Comparison of ENCODE assay signal across 8 cellular contexts in the genomic region with DNA sequence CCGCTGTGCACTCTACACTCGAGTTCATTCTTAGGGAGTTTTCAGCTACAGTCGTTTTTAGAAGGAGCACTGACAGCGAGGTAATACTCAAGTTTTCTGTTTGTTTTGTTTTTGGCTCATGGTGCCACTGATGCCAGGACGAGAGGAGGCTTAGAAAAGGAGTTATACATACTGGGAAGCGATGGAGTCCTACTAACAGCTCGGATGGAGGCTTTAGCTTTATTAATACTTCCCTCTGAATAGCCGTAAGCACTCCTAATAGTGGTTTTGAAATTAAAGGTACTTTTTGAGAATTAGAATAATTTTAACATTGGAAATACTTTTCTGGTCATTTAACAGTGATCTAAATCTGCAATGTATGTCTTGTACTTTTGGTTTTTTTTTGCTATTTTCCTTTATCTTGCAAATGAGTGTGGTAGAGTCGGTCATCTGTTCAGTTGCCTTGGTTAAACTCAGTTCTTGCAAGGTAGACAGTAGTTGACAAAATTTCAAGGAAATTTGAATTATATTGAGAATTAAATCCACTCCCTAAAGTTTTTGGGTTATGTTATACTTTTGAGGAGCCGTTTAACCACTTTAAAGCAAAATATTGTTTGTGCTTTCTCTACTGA. TPM values are rescaled to one million over a fixed set of nuclear protein-coding genes. Genes with fewer than 3 reads are reported as not detected.
A peak's percentile ranks its signal among the peaks of the same experiment; 100 is the strongest.
DNase-seq lines count a peak whose midpoint lies in the region; ATAC-seq and TF ChIP-seq lines count a peak whose summit lies in the region.

No MANE protein-coding gene starts in this region.

- TSS peak; percentile 56 for BruUV-seq in mammary epithelial cell (replicated peaks; lab: Mats Ljungman, UMichigan)

- in situ Hi-C loops in mammary epithelial cell (cut with MboI; ENCODE audit: low sequenced_read_pairs in 2 of 2): no loop called here

- peak overlapping the region; percentile 34 for H3K56ac ChIP-seq in mesendoderm (ENCODE audit: low read length)

- DNase-seq in right atrium auricular region (ENCODE audit: low spot score): no peak
- no peak for DNase-seq in left ventricle myocardium superior
- no peak for DNase-seq in mammary epithelial cell
- no peak for DNase-seq in mesendoderm
- DNase-seq in NCI-H1048 (lab: John Stamatoyannopoulos, UW): no peak
- DNase-seq in UCSD-AML1 (lab: John Stamatoyannopoulos, UW; ENCODE audit: unreplicated experiment): no peak
- DNase-seq in globus pallidus (ENCODE audit: low spot score): no peak

- H2AK5ac ChIP-seq in mesendoderm (ENCODE audit: low read length): no peak overlapping the region

- peaks cover 0 to 46% of the 10 kb centered on the region in 2 donors for H3K4me1 ChIP-seq in right atrium auricular region
- H3K4me1 ChIP-seq in mammary epithelial cell (ENCODE audit: insufficient read depth, low read length): no peaks in the 10 kb centered on the region
- H3K4me1 ChIP-seq in mesendoderm (ENCODE audit: control insufficient read depth, low read depth, low read length): no peaks in the 10 kb centered on the region

- H3K36me3 ChIP-seq in right atrium auricular region (no peaks in the 10 kb centered on the region), mammary epithelial cell (ENCODE audit: insufficient read depth, low read length) (no peaks in the 10 kb centered on the region), mesendoderm (ENCODE audit: control insufficient read depth, insufficient read depth, low read length) (no peaks in the 10 kb centered on the region)

- peak overlapping the region; percentile 99 for H3K27ac ChIP-seq in right atrium auricular region
- peak overlapping the region; percentile 88 for H3K27ac ChIP-seq in mammary epithelial cell (ENCODE audit: insufficient read depth, low read depth, low read length)
- peak overlapping the region; percentile 67 for H3K27ac ChIP-seq in mesendoderm (ENCODE audit: low read depth, low read length)

- H3K79me1 ChIP-seq in mesendoderm (ENCODE audit: low read length): peaks cover 2% of the 10 kb centered on the region

- under 1% methylated on average over 10 of the region's 10 CpGs for WGBS in mammary epithelial cell (ENCODE audit: low coverage, missing lambda C conversion rate)
- WGBS in mesendoderm (ENCODE audit: extremely low coverage, insufficient coverage, low lambda C conversion rate): no CpG with 5 or more reads among the region's 10 CpGs

- H3K4me2 ChIP-seq in mammary epithelial cell (ENCODE audit: insufficient read depth, low read depth, low read length) (peak overlapping the region; percentile 80), mesendoderm (ENCODE audit: low read length) (peak overlapping the region; percentile 63)

- ATAC-seq in left ventricle myocardium superior (no peak), HG02870 (IDR thresholded peaks at IDR 0.05; ENCODE audit: unreplicated experiment) (no peak)

- H3K4me3 ChIP-seq in right atrium auricular region (peak overlapping the region; percentile 95 to 97), mammary epithelial cell (replicated peaks in 1 of 3; ENCODE audit: insufficient read depth in 1 of 3, low read depth in 2 of 3, low read length in 3 of 3) (peak overlapping the region; percentile 78 to 86 (median 82)), mesendoderm (ENCODE audit: low read length) (peak overlapping the region; percentile 46)

- H4K5ac ChIP-seq in mesendoderm (ENCODE audit: low read length): no peak overlapping the region

- H3K23ac ChIP-seq in mesendoderm (ENCODE audit: low read length): no peak overlapping the region

- H4K8ac ChIP-seq in mesendoderm (ENCODE audit: low read depth, low read length): no peak overlapping the region

- H3K27me3 ChIP-seq in right atrium auricular region (no peaks in the 10 kb centered on the region), mammary epithelial cell (ENCODE audit: insufficient read depth, low read length) (no peaks in the 10 kb centered on the region), mesendoderm (ENCODE audit: insufficient read depth, low read length, poor library complexity) (no peaks in the 10 kb centered on the region)

- H3K18ac ChIP-seq in mesendoderm (ENCODE audit: low read length): no peak overlapping the region

- intact Hi-C loops in left ventricle myocardium superior (cut with micrococcal nuclease) (no loop called here), mammary epithelial cell (cut with micrococcal nuclease) (no loop called here)

- CTCF ChIA-PET in mammary epithelial cell (lab: Charles Lee; ENCODE audit: low non-redundant PET): no interaction called here

- H3K79me2 ChIP-seq in mammary epithelial cell (ENCODE audit: insufficient read depth, low read length) (peaks cover 45% of the 10 kb centered on the region), mesendoderm (ENCODE audit: control insufficient read depth, insufficient read depth, low read length) (peaks cover 8% of the 10 kb centered on the region)

- H2BK15ac ChIP-seq in mesendoderm (replicated peaks; ENCODE audit: low read depth): no peak overlapping the region

- H2BK5ac ChIP-seq in mesendoderm (ENCODE audit: low read length): no peak overlapping the region

- no peak overlapping the region for H3K4ac ChIP-seq in mesendoderm (ENCODE audit: low read depth, low read length)

- H3K9me3 ChIP-seq in right atrium auricular region (no peaks in the 10 kb centered on the region), mammary epithelial cell (replicated peaks; ENCODE audit: insufficient read depth, low read length) (no peaks in the 10 kb centered on the region)

- peak overlapping the region; percentile 93 for H3K9ac ChIP-seq in mammary epithelial cell (ENCODE audit: insufficient read depth, low read length)
- H3K9ac ChIP-seq in mesendoderm (ENCODE audit: low read length): peak overlapping the region; percentile 75

- H2AFZ ChIP-seq in mammary epithelial cell (ENCODE audit: low read depth, low read length): peak overlapping the region; percentile 57

- dilution Hi-C loops in mammary epithelial cell (cut with HindIII; ENCODE audit: low sequenced_read_pairs): no loop called here

- no peak overlapping the region for H2BK120ac ChIP-seq in mesendoderm (ENCODE audit: low read depth, low read length)

- TF ChIP-seq CTCF in right atrium auricular region (IDR thresholded peaks at IDR 0.05): no peak
- TF ChIP-seq CTCF in mammary epithelial cell (conservative IDR thresholded peaks at IDR 0.05 in 1 of 2, IDR thresholded peaks at IDR 0.05 in 1 of 2; ENCODE audit: extremely low read depth in 1 of 2, insufficient read depth in 1 of 2, low read depth in 1 of 2, low read length in 2 of 2): no peak

- H4K20me1 ChIP-seq in mammary epithelial cell (ENCODE audit: insufficient read depth, low read length): no peaks in the 10 kb centered on the region

RNA-seq across cellular contexts. Expression of a gene that starts 1.4 kb away (rescaled TPM):
- 10 to 100 TPM; 51.8 to 69.8 TPM for total RNA-seq in right atrium auricular region
- 81.4 TPM for total RNA-seq in left ventricle myocardium superior
- 10 to 100 TPM; 23.6 to 52.3 TPM for total RNA-seq in mammary epithelial cell
- polyA plus RNA-seq in mammary epithelial cell: 18.0 TPM
- polyA minus RNA-seq in mammary epithelial cell: 25.1 TPM
- polyA plus RNA-seq in mesendoderm (2013, experiment 1 of 2): 8.8 TPM
- 9.2 TPM for polyA plus RNA-seq in mesendoderm (2013, experiment 2 of 2)

Comparison
In these comparisons a context has a peak if more than half of its experiments do, and no peak if none do; other contexts are left out.
1. H3K4me3 ChIP-seq: peak in every context shown above with its lines; median percentile 96 in right atrium auricular region; 82 in mammary epithelial cell; 46 in mesendoderm.